13 cellular contexts compared by ENCODE assay signal in genomic region chr14:90536092-90536491, GRCh38.
A peak's percentile ranks its signal among the peaks of the same experiment; 100 is the strongest.
DNase-seq lines count a peak whose midpoint lies in the region; ATAC-seq and TF ChIP-seq lines count a peak whose summit lies in the region.
"Had no signal": no experiment of that assay in that cellular context is flagged by ENCODE, and none has a peak within 500 bp of the region (broad histone marks: within the 10 kb centered on the region; RNA-seq: fewer than 3 reads in every experiment).

No MANE protein-coding gene starts in this region.

- H3K9me3 Mint-ChIP-seq in progenitor cell of endocrine pancreas (ENCODE audit: low read depth): no peaks in the 10 kb centered on the region

- H3K9me3 ChIP-seq in heart right ventricle: no peaks in the 10 kb centered on the region
- no peaks in the 10 kb centered on the region for H3K9me3 ChIP-seq in aorta (ENCODE audit: control insufficient read depth, low read length)

- H3K27ac Mint-ChIP-seq in progenitor cell of endocrine pancreas: peak overlapping the region; percentile 78

- H3K4me3 ChIP-seq in H7 (ENCODE audit: insufficient read depth, low read depth, low read length) (no peak overlapping the region), heart right ventricle (no peak overlapping the region), aorta (ENCODE audit: low read length in 2 of 2) (no peak overlapping the region)

- TF ChIP-seq CTCF in heart right ventricle (IDR thresholded peaks at IDR 0.05): no peak
- no peak for TF ChIP-seq CTCF in progenitor cell of endocrine pancreas (IDR thresholded peaks at IDR 0.05; ENCODE audit: unreplicated experiment)

- no peaks in the 10 kb centered on the region for H3K27me3 Mint-ChIP-seq in progenitor cell of endocrine pancreas

- H3K27me3 ChIP-seq in H7 (ENCODE audit: control insufficient read depth, insufficient read depth, low read length) (no peaks in the 10 kb centered on the region), heart right ventricle (no peaks in the 10 kb centered on the region), aorta (ENCODE audit: control insufficient read depth in 1 of 2, insufficient read depth in 2 of 2, low read length in 1 of 2) (no peaks in the 10 kb centered on the region)

- H3K4me1 Mint-ChIP-seq in progenitor cell of endocrine pancreas (ENCODE audit: low read depth): peaks cover 4% of the 10 kb centered on the region

- intact Hi-C loops in heart right ventricle (cut with DNase I) (loop anchor here in 2 of 10 donors (5.0 kb wide), 2 partner anchors 134 to 161 kb away; no protein-coding TSS in a partner anchor), aorta (cut with DNase I) (no loop called here)

- peaks cover 13 to 47% (median 39%) of the 10 kb centered on the region in 9 donors for H3K4me1 ChIP-seq in heart right ventricle
- H3K4me1 ChIP-seq in aorta (ENCODE audit: control insufficient read depth in 1 of 2, insufficient read depth in 2 of 2, low read length in 2 of 2): no peaks in the 10 kb centered on the region

- peak; percentile 58 to 84 (median 76) for ATAC-seq in heart right ventricle
- ATAC-seq in aorta (ENCODE audit: low FRiP score): no peak
- no peak for ATAC-seq in HG03469 (IDR thresholded peaks at IDR 0.05; ENCODE audit: unreplicated experiment)

- 49 to 65% methylated on average over 11 of the region's 11 CpGs for WGBS in heart right ventricle, 2 donors
- WGBS in aorta, 2 donors: 74 to 86% methylated on average over 11 of the region's 11 CpGs

- H3K27ac ChIP-seq in heart right ventricle (peak overlapping the region; percentile 53 to 87 (median 79)), aorta (ENCODE audit: low read depth in 1 of 2, low read length in 2 of 2) (no peak overlapping the region)

- H3K36me3 Mint-ChIP-seq in progenitor cell of endocrine pancreas (ENCODE audit: insufficient read depth): peaks cover 5% of the 10 kb centered on the region

- H3K36me3 ChIP-seq in H7 (replicated peaks; ENCODE audit: control insufficient read depth, insufficient read depth, low read length) (no peaks in the 10 kb centered on the region), heart right ventricle (peaks cover 0 to 21% (median 7%) of the 10 kb centered on the region in 9 donors), aorta (ENCODE audit: control insufficient read depth in 1 of 2, insufficient read depth in 2 of 2, low read length in 1 of 2) (no peaks in the 10 kb centered on the region)

- peak; percentile 68 for DNase-seq in H7
- DNase-seq in UCSD-AML1 (lab: John Stamatoyannopoulos, UW; ENCODE audit: unreplicated experiment): peak; percentile 59
- DNase-seq in heart right ventricle: peak; percentile 58 to 75
- DNase-seq in progenitor cell of endocrine pancreas (ENCODE audit: low spot score, unreplicated experiment): no peak
- DNase-seq in hepatic stellate cell (ENCODE audit: low spot score): no peak
- DNase-seq in aorta: no peak
- DNase-seq: activated CD4-positive, alpha-beta T cell treated with anti-CD3 and anti-CD28 coated beads for 48 hours; mesenchymal stem cell; NCI-H2081 treated with DMSO at 0.1 percent for 48 hours; stimulated activated CD4-positive, alpha-beta T cell treated with anti-CD3 and anti-CD28 coated beads, Interleukin-4, amount 100 ng/mL, for 24 hours; stimulated activated naive CD4-positive, alpha-beta T cell; SW 1271 had no signal

- no peak overlapping the region for H3K4me3 Mint-ChIP-seq in progenitor cell of endocrine pancreas (ENCODE audit: low read depth)

Comparison
In these comparisons a context has a peak if more than half of its experiments do, and no peak if none do; other contexts are left out.
1. DNase-seq: peak in H7 (single experiment), UCSD-AML1 (single experiment) and heart right ventricle (2 of 2); none in progenitor cell of endocrine pancreas (single experiment), hepatic stellate cell (single experiment) and aorta (0 of 2).
2. ATAC-seq: peak in heart right ventricle (8 of 8); none in aorta (single experiment) and HG03469 (single experiment).
3. H3K27ac ChIP-seq: peak in heart right ventricle (10 of 10); none in aorta (0 of 2).